In genomic region chr10:132563485-132564248, GRCh38 we compare ENCODE assay signal across 11 cellular contexts. TPM values are rescaled to one million over a fixed set of nuclear protein-coding genes. Genes with fewer than 3 reads are reported as not detected.
DNase-seq lines count a peak whose midpoint lies in the region; ATAC-seq and TF ChIP-seq lines count a peak whose summit lies in the region.
"Had no signal": no experiment of that assay in that cellular context is flagged by ENCODE, and none has a peak within 500 bp of the region (broad histone marks: within the 10 kb centered on the region; RNA-seq: fewer than 3 reads in every experiment).

No MANE protein-coding gene starts in this region.

- H3K27ac ChIP-seq in RWPE1 = no peak overlapping the region
- H3K27ac ChIP-seq: heart left ventricle, parathyroid adenoma had no signal

- no peaks in the 10 kb centered on the region for H3K36me3 Mint-ChIP-seq in naive B cell
- no peaks in the 10 kb centered on the region for H3K36me3 Mint-ChIP-seq in T-helper 2 cell treated with Interferon-gamma antibody and Interleukin-4, amounts not matched to agents 5 μg/mL and 100 μg/mL, for 36 hours (ENCODE audit: low read depth)

- peaks cover 42 to 66% (median 56%) of the 10 kb centered on the region in 3 donors for H3K4me1 Mint-ChIP-seq in naive B cell
- H3K4me1 Mint-ChIP-seq in T-helper 2 cell treated with Interferon-gamma antibody and Interleukin-4, amounts not matched to agents 5 μg/mL and 100 μg/mL, for 36 hours (ENCODE audit: low read depth) = peaks cover 22% of the 10 kb centered on the region

- CTCF ChIA-PET in RWPE1 (lab: Yijun Ruan, JAX) = interaction anchor here (0.6 kb wide), 1 partner anchor 81 kb away, joined by 6 read pairs; no protein-coding TSS in a partner anchor

- ATAC-seq in GM18502 (IDR thresholded peaks at IDR 0.05; ENCODE audit: poor library complexity, unreplicated experiment) (peak; percentile 86), GM21619 (IDR thresholded peaks at IDR 0.05; ENCODE audit: unreplicated experiment) (peak; percentile 86), HG03432 (IDR thresholded peaks at IDR 0.05; ENCODE audit: unreplicated experiment) (peak; percentile 86), naive B cell (ENCODE audit: low read depth in 2 of 2) (peak in 1 of 2 donors; percentile 5)

- DNase-seq in naive B cell (no peak), RWPE1 (ENCODE audit: low spot score) (no peak), T-helper 2 cell (no peak), NCI-H2196 (lab: John Stamatoyannopoulos, UW; ENCODE audit: unreplicated experiment) (no peak)
- no peak for DNase-seq in T-helper 2 cell treated with Interferon-gamma antibody and Interleukin-4, amounts not matched to agents 5 μg/mL and 100 μg/mL, for 36 hours (ENCODE audit: low spot score)
- DNase-seq: DMS79 treated with DMSO at 0.1 percent for 48 hours, heart left ventricle had no signal

- POLR2A ChIA-PET in RWPE1 (lab: Yijun Ruan, JAX; ENCODE audit: low non-redundant PET) = no interaction called here

- H3K27me3 Mint-ChIP-seq in naive B cell = no peaks in the 10 kb centered on the region
- H3K27me3 Mint-ChIP-seq in T-helper 2 cell treated with Interferon-gamma antibody and Interleukin-4, amounts not matched to agents 5 μg/mL and 100 μg/mL, for 36 hours (ENCODE audit: low read depth) = peaks cover 3% of the 10 kb centered on the region

- no peaks in the 10 kb centered on the region for H3K9me3 Mint-ChIP-seq in naive B cell
- no peaks in the 10 kb centered on the region for H3K9me3 Mint-ChIP-seq in T-helper 2 cell treated with Interferon-gamma antibody and Interleukin-4, amounts not matched to agents 5 μg/mL and 100 μg/mL, for 36 hours

- no peak for TF ChIP-seq CTCF in RWPE1 (conservative IDR thresholded peaks at IDR 0.05; ENCODE audit: low read depth)

- peak overlapping the region in 5 of 6 donors; percentile 22 to 86 (median 66) for H3K27ac Mint-ChIP-seq in naive B cell
- no peak overlapping the region for H3K27ac Mint-ChIP-seq in T-helper 2 cell treated with Interferon-gamma antibody and Interleukin-4, amounts not matched to agents 5 μg/mL and 100 μg/mL, for 36 hours

- peak overlapping the region in 4 of 8 donors; percentile 29 to 70 (median 49) for H3K4me3 Mint-ChIP-seq in naive B cell
- no peak overlapping the region for H3K4me3 Mint-ChIP-seq in T-helper 2 cell treated with Interferon-gamma antibody and Interleukin-4, amounts not matched to agents 5 μg/mL and 100 μg/mL, for 36 hours

RNA-seq across cellular contexts. Expression of gene INPP5A, which starts 26.1 kb away (rescaled TPM):
- 1 to 10 TPM; 1.3 to 6.7 (median 2.1) TPM for polyA plus RNA-seq in naive B cell (ENCODE audit: low read depth in 6 of 6)
